ENCODE assay signal across 21 cellular contexts in the genomic region with DNA sequence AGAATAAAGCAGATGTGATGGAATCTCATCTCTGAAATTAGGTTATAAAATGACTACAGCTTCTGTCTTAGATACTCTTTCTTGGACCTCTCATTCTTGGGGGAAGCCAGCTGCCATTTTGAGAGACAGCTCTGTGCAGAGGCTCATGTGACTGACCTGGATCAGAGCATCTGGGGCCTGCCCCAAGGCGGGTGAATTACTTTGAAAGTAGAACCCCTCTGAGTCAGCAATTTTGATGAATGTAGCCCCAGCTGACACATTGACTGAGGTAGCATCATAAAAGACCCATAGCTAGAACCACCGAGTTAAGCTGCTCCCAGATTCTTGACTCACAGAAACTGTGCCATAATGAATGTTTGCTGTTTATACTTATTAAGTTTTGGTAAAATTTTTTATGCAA.
DNase-seq lines count a peak whose midpoint lies in the region; ATAC-seq lines count a peak whose summit lies in the region.
"Had no signal": no experiment of that assay in that cellular context is flagged by ENCODE, and none has a peak within 500 bp of the region (broad histone marks: within the 10 kb centered on the region; RNA-seq: fewer than 3 reads in every experiment).

No MANE protein-coding gene starts in this region.

- H3K27me3 Mint-ChIP-seq in activated naive CD4-positive, alpha-beta T cell treated with anti-CD3 and anti-CD28 coated beads for 36 hours (ENCODE audit: low read depth), result no peaks in the 10 kb centered on the region
- H3K27me3 Mint-ChIP-seq in activated naive CD4-positive, alpha-beta T cell treated with anti-CD3 and anti-CD28 coated beads, Interleukin-2, amount 10 ng/mL, durations not matched to agents 7 days and 5 days, result no peaks in the 10 kb centered on the region
- H3K27me3 Mint-ChIP-seq in effector memory CD8-positive, alpha-beta T cell, result no peaks in the 10 kb centered on the region
- H3K27me3 Mint-ChIP-seq in stimulated activated naive CD8-positive, alpha-beta T cell treated with anti-CD3 and anti-CD28 coated beads, Interleukin-15, Interleukin-2, amounts not matched to agents 100 ng/mL and 50 ng/mL, for 24 hours, result no peaks in the 10 kb centered on the region

- H3K9me3 Mint-ChIP-seq in activated naive CD4-positive, alpha-beta T cell treated with anti-CD3 and anti-CD28 coated beads for 36 hours, result peaks cover 2% of the 10 kb centered on the region
- no peaks in the 10 kb centered on the region for H3K9me3 Mint-ChIP-seq in activated naive CD4-positive, alpha-beta T cell treated with anti-CD3 and anti-CD28 coated beads, Interleukin-2, amount 10 ng/mL, durations not matched to agents 7 days and 5 days
- no peaks in the 10 kb centered on the region for H3K9me3 Mint-ChIP-seq in effector memory CD8-positive, alpha-beta T cell
- no peaks in the 10 kb centered on the region for H3K9me3 Mint-ChIP-seq in stimulated activated naive CD8-positive, alpha-beta T cell treated with anti-CD3 and anti-CD28 coated beads, Interleukin-15, Interleukin-2, amounts not matched to agents 100 ng/mL and 50 ng/mL, for 24 hours

- H3K27ac Mint-ChIP-seq in activated naive CD4-positive, alpha-beta T cell treated with anti-CD3 and anti-CD28 coated beads for 36 hours, result peak overlapping the region; percentile 72
- H3K27ac Mint-ChIP-seq in activated naive CD4-positive, alpha-beta T cell treated with anti-CD3 and anti-CD28 coated beads, Interleukin-2, amount 10 ng/mL, durations not matched to agents 7 days and 5 days, result no peak overlapping the region
- peak overlapping the region; percentile 10 to 83 for H3K27ac Mint-ChIP-seq in effector memory CD8-positive, alpha-beta T cell
- H3K27ac Mint-ChIP-seq in stimulated activated naive CD8-positive, alpha-beta T cell treated with anti-CD3 and anti-CD28 coated beads, Interleukin-15, Interleukin-2, amounts not matched to agents 100 ng/mL and 50 ng/mL, for 24 hours, result peak overlapping the region; percentile 46

- intact Hi-C loops in activated naive CD4-positive, alpha-beta T cell treated with anti-CD3 and anti-CD28 coated beads for 36 hours (cut with micrococcal nuclease), result loop anchor here (2.0 kb wide), 1 partner anchor 14 kb away; no protein-coding TSS in a partner anchor

- H3K4me3 Mint-ChIP-seq in activated naive CD4-positive, alpha-beta T cell treated with anti-CD3 and anti-CD28 coated beads for 36 hours, result peak overlapping the region; percentile 13
- no peak overlapping the region for H3K4me3 Mint-ChIP-seq in activated naive CD4-positive, alpha-beta T cell treated with anti-CD3 and anti-CD28 coated beads, Interleukin-2, amount 10 ng/mL, durations not matched to agents 7 days and 5 days
- peak overlapping the region in 1 of 2 donors; percentile 12 for H3K4me3 Mint-ChIP-seq in effector memory CD8-positive, alpha-beta T cell
- peak overlapping the region; percentile 11 for H3K4me3 Mint-ChIP-seq in stimulated activated naive CD8-positive, alpha-beta T cell treated with anti-CD3 and anti-CD28 coated beads, Interleukin-15, Interleukin-2, amounts not matched to agents 100 ng/mL and 50 ng/mL, for 24 hours

- DNase-seq in activated naive CD4-positive, alpha-beta T cell treated with anti-CD3 and anti-CD28 coated beads for 36 hours, result peak; percentile 76
- DNase-seq in activated naive CD4-positive, alpha-beta T cell treated with anti-CD3 and anti-CD28 coated beads, Interleukin-2, amount 10 ng/mL, durations not matched to agents 7 days and 5 days, result no peak
- peak; percentile 27 for DNase-seq in M059J (ENCODE audit: low read depth)
- DNase-seq in effector memory CD8-positive, alpha-beta T cell, result no peak
- DNase-seq: body of pancreas; C1 segment of cervical spinal cord; Calu3; heart left ventricle; left cardiac atrium; mammary epithelial cell; NCI-H1092; NCI-H2029; NCI-H226; NCI-H748 treated with DMSO at 0.1 percent for 48 hours; stimulated activated CD4-positive, alpha-beta T cell treated with anti-CD3 and anti-CD28 coated beads, Interleukin-2, amount 100 ng/mL, for 24 hours; T1000; testis had no signal

- no peak for ATAC-seq in effector memory CD8-positive, alpha-beta T cell (replicated peaks)
- ATAC-seq in GM19397 (IDR thresholded peaks at IDR 0.05; ENCODE audit: unreplicated experiment), result no peak
- ATAC-seq in HG02623 (IDR thresholded peaks at IDR 0.05; ENCODE audit: unreplicated experiment), result no peak
- ATAC-seq: body of pancreas, HCT116, heart left ventricle, left cardiac atrium had no signal

- peaks cover 58% of the 10 kb centered on the region for H3K4me1 Mint-ChIP-seq in activated naive CD4-positive, alpha-beta T cell treated with anti-CD3 and anti-CD28 coated beads for 36 hours (ENCODE audit: low read depth)
- peaks cover 5% of the 10 kb centered on the region for H3K4me1 Mint-ChIP-seq in activated naive CD4-positive, alpha-beta T cell treated with anti-CD3 and anti-CD28 coated beads, Interleukin-2, amount 10 ng/mL, durations not matched to agents 7 days and 5 days
- peaks cover 15 to 58% of the 10 kb centered on the region in 2 donors for H3K4me1 Mint-ChIP-seq in effector memory CD8-positive, alpha-beta T cell (ENCODE audit: low read depth in 2 of 2)
- H3K4me1 Mint-ChIP-seq in stimulated activated naive CD8-positive, alpha-beta T cell treated with anti-CD3 and anti-CD28 coated beads, Interleukin-15, Interleukin-2, amounts not matched to agents 100 ng/mL and 50 ng/mL, for 24 hours (ENCODE audit: low read depth), result peaks cover 71% of the 10 kb centered on the region

- CTCF ChIA-PET in activated naive CD4-positive, alpha-beta T cell treated with anti-CD3 and anti-CD28 coated beads for 36 hours (lab: Charles Lee), result no interaction called here
- CTCF ChIA-PET in activated naive CD4-positive, alpha-beta T cell treated with anti-CD3 and anti-CD28 coated beads, Interleukin-2, amount 10 ng/mL, durations not matched to agents 7 days and 5 days (lab: Charles Lee), result no interaction called here

- H3K36me3 Mint-ChIP-seq in activated naive CD4-positive, alpha-beta T cell treated with anti-CD3 and anti-CD28 coated beads for 36 hours (ENCODE audit: low read depth), result peaks cover 16% of the 10 kb centered on the region
- peaks cover 38% of the 10 kb centered on the region for H3K36me3 Mint-ChIP-seq in activated naive CD4-positive, alpha-beta T cell treated with anti-CD3 and anti-CD28 coated beads, Interleukin-2, amount 10 ng/mL, durations not matched to agents 7 days and 5 days
- no peaks in the 10 kb centered on the region for H3K36me3 Mint-ChIP-seq in effector memory CD8-positive, alpha-beta T cell (ENCODE audit: insufficient read depth)
- H3K36me3 Mint-ChIP-seq in stimulated activated naive CD8-positive, alpha-beta T cell treated with anti-CD3 and anti-CD28 coated beads, Interleukin-15, Interleukin-2, amounts not matched to agents 100 ng/mL and 50 ng/mL, for 24 hours (ENCODE audit: low read depth), result peaks cover 14% of the 10 kb centered on the region

Comparison
In these comparisons a context has a peak if more than half of its experiments do, and no peak if none do; other contexts are left out.
1. DNase-seq: peak in activated naive CD4-positive, alpha-beta T cell treated with anti-CD3 and anti-CD28 coated beads for 36 hours (single experiment) and M059J (single experiment); none in activated naive CD4-positive, alpha-beta T cell treated with anti-CD3 and anti-CD28 coated beads, Interleukin-2, amount 10 ng/mL, durations not matched to agents 7 days and 5 days (single experiment) and effector memory CD8-positive, alpha-beta T cell (0 of 3).